Comparison of ENCODE assay signal across 17 cellular contexts in the genomic region with DNA sequence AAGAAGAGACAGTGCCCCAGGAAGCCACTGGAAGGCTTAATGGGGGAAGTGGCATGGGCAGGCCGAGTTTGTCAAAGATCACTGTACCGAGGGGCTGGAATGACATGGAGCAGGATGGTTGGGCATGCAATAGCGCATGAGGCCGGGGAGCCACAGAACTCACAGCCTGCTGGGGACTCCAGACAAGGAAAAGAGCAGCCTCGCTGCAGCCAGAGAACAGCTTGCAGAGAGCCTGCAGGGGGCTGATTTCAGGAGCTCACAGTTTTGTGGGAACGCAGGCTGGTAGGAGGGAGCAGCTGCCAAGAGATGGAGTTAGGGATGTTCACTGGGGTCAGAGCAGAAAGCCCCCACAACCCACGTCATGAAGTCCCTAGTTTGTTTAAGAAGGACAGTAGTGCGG. TPM values are rescaled to one million over a fixed set of nuclear protein-coding genes. Genes with fewer than 3 reads are reported as not detected.
DNase-seq lines count a peak whose midpoint lies in the region; TF ChIP-seq lines count a peak whose summit lies in the region.
"Had no signal": no experiment of that assay in that cellular context is flagged by ENCODE, and none has a peak within 500 bp of the region (broad histone marks: within the 10 kb centered on the region; RNA-seq: fewer than 3 reads in every experiment).

No MANE protein-coding gene starts in this region.

- H4K12ac ChIP-seq in trophoblast cell (ENCODE audit: low read depth, low read length), result no peak overlapping the region

- no peak overlapping the region for H4K91ac ChIP-seq in trophoblast cell (ENCODE audit: low read depth, low read length)

- H3K4me1 Mint-ChIP-seq in brain (peaks cover 51% of the 10 kb centered on the region), endothelial cell (ENCODE audit: unreplicated experiment) (peaks cover 20% of the 10 kb centered on the region), nephron progenitor cell (peaks cover 16% of the 10 kb centered on the region)
- H3K4me1 Mint-ChIP-seq: CD14-positive monocyte had no signal

- H3K27ac ChIP-seq in trophoblast cell (ENCODE audit: low read depth, low read length), result no peak overlapping the region
- H3K27ac ChIP-seq: 22Rv1 had no signal

- TF ChIP-seq CTCF in brain (conservative IDR thresholded peaks at IDR 0.05) (no peak), endothelial cell (IDR thresholded peaks at IDR 0.05; ENCODE audit: unreplicated experiment) (no peak), nephron progenitor cell (IDR thresholded peaks at IDR 0.05) (no peak), GM13977 (IDR thresholded peaks at IDR 0.05; ENCODE audit: extremely low read depth, insufficient read depth, missing control alignments) (no peak)

- no peak overlapping the region for H3K9ac ChIP-seq in trophoblast cell (ENCODE audit: low read length)

- H2BK12ac ChIP-seq in trophoblast cell (ENCODE audit: low read length), result no peak overlapping the region

- no peak overlapping the region for H4K8ac ChIP-seq in trophoblast cell (ENCODE audit: low read depth, low read length)

- no peak overlapping the region for H2BK120ac ChIP-seq in trophoblast cell (ENCODE audit: insufficient read depth, low read length, poor library complexity)

- H3K9me3 ChIP-seq in trophoblast cell (ENCODE audit: insufficient read depth, low read depth, low read length), result no peaks in the 10 kb centered on the region

- no peak overlapping the region for H3K4me3 Mint-ChIP-seq in brain
- no peak overlapping the region for H3K4me3 Mint-ChIP-seq in endothelial cell (ENCODE audit: unreplicated experiment)
- H3K4me3 Mint-ChIP-seq in nephron progenitor cell, result no peak overlapping the region
- H3K4me3 Mint-ChIP-seq: CD14-positive monocyte; CD8-positive, alpha-beta T cell had no signal

- H2AK5ac ChIP-seq in trophoblast cell (ENCODE audit: low read length), result no peak overlapping the region

- H3K27ac Mint-ChIP-seq in brain (peak overlapping the region; percentile 21 to 88 (median 42)), endothelial cell (ENCODE audit: unreplicated experiment) (peak overlapping the region; percentile 4), nephron progenitor cell (peak overlapping the region; percentile 84)
- H3K27ac Mint-ChIP-seq: CD14-positive monocyte; CD8-positive, alpha-beta T cell had no signal

- no peak overlapping the region for H3K14ac ChIP-seq in trophoblast cell (ENCODE audit: low read length)

- no CpG with 5 or more reads among the region's 8 CpGs for WGBS in trophoblast cell (ENCODE audit: extremely low coverage, insufficient coverage, insufficient read length)

- H3K4me3 ChIP-seq in trophoblast cell (ENCODE audit: low read depth, low read length), result no peak overlapping the region

- H3K79me1 ChIP-seq in trophoblast cell (ENCODE audit: low read length), result no peaks in the 10 kb centered on the region

- no peak overlapping the region for H3K23ac ChIP-seq in trophoblast cell (ENCODE audit: low read length)

- no peak overlapping the region for H2AFZ ChIP-seq in trophoblast cell (ENCODE audit: insufficient read depth, low read length, poor library complexity)

- no peak overlapping the region for H3K18ac ChIP-seq in trophoblast cell (ENCODE audit: low read length)

- H3K27me3 Mint-ChIP-seq in brain, result no peaks in the 10 kb centered on the region
- H3K27me3 Mint-ChIP-seq in endothelial cell (ENCODE audit: unreplicated experiment), result no peaks in the 10 kb centered on the region
- peaks cover 5% of the 10 kb centered on the region for H3K27me3 Mint-ChIP-seq in nephron progenitor cell (ENCODE audit: low read depth, poor library complexity)

- H3K4me2 ChIP-seq in trophoblast cell (ENCODE audit: low read length), result no peak overlapping the region

- H3K36me3 Mint-ChIP-seq in brain, result peaks cover 51% of the 10 kb centered on the region
- no peaks in the 10 kb centered on the region for H3K36me3 Mint-ChIP-seq in endothelial cell (ENCODE audit: low read depth, unreplicated experiment)
- peaks cover 27% of the 10 kb centered on the region for H3K36me3 Mint-ChIP-seq in nephron progenitor cell (ENCODE audit: low read depth)
- H3K36me3 Mint-ChIP-seq: CD14-positive monocyte; CD8-positive, alpha-beta T cell had no signal

- H3K79me2 ChIP-seq in trophoblast cell (ENCODE audit: control insufficient read depth, insufficient read depth, low read length, poor library complexity), result no peaks in the 10 kb centered on the region

- no peaks in the 10 kb centered on the region for H3K27me3 ChIP-seq in trophoblast cell (ENCODE audit: insufficient read depth, low read length)

- H3K9me3 Mint-ChIP-seq in brain (peaks cover 0 to 8% (median 0%) of the 10 kb centered on the region in 5 experiments), endothelial cell (ENCODE audit: unreplicated experiment) (no peaks in the 10 kb centered on the region), nephron progenitor cell (peaks cover 4% of the 10 kb centered on the region)
- H3K9me3 Mint-ChIP-seq: CD8-positive, alpha-beta T cell had no signal

- no peaks in the 10 kb centered on the region for H3K36me3 ChIP-seq in trophoblast cell (ENCODE audit: control insufficient read depth in 1 of 2, insufficient read depth in 2 of 2, low read length in 2 of 2)

- H2BK5ac ChIP-seq in trophoblast cell (ENCODE audit: low read depth, low read length, poor library complexity), result no peak overlapping the region

- in situ Hi-C loops in G401 (cut with HindIII; ENCODE audit: low sequenced_read_pairs), result no loop called here
- in situ Hi-C loops in GM13977 (cut with MboI; ENCODE audit: low pct_unique_long_range_greater_than_20kb, low sequenced_read_pairs, unreplicated experiment), result no loop called here

- no peaks in the 10 kb centered on the region for H3K4me1 ChIP-seq in trophoblast cell (ENCODE audit: control insufficient read depth in 1 of 2, insufficient read depth in 2 of 2, low read length in 2 of 2)

- DNase-seq in G401 (ENCODE audit: low spot score) (peak; percentile 49), endothelial cell (ENCODE audit: low spot score) (no peak), nephron progenitor cell (no peak), trophoblast cell (no peak), GM13977 (ENCODE audit: low spot score) (no peak), NCI-H526 treated with DMSO at 0.1 percent for 48 hours (lab: John Stamatoyannopoulos, UW) (no peak)
- DNase-seq: CD8-positive, alpha-beta T cell; COR-L47; DMS153; DMS79 treated with DMSO at 0.1 percent for 48 hours; EL; GDM1; IMR-90 had no signal

- H3K4ac ChIP-seq in trophoblast cell (ENCODE audit: low read depth, low read length), result no peak overlapping the region

RNA-seq across cellular contexts. Expression of a gene that starts 45.4 kb away (rescaled TPM):
- total RNA-seq in G401 (2014; rRNA removed; shearing (Covaris generic)), result 0.06 TPM in 1 of 2 replicates, not detected in the other
- 3.9 TPM for polyA plus RNA-seq in brain (ENCODE audit: insufficient read depth, low read depth, low replicate concordance)
- 4.8 TPM for total RNA-seq in endothelial cell (ENCODE audit: unreplicated experiment)
- polyA plus RNA-seq in trophoblast cell (2013), result 5.0 and 5.4 TPM in 2 replicates
- total RNA-seq: CD8-positive, alpha-beta T cell; HT-29 had no signal
- polyA plus RNA-seq: CD14-positive monocyte had no signal

Comparison
In these comparisons a context has a peak if more than half of its experiments do, and no peak if none do; other contexts are left out.
1. H3K27ac Mint-ChIP-seq: peak in every context shown above with its lines; median percentile 84 in nephron progenitor cell; 42 in brain; 4 in endothelial cell.